In genomic region chr19:5966215-5966614, GRCh38 we compare ENCODE assay signal across 12 cellular contexts. TPM values are rescaled to one million over a fixed set of nuclear protein-coding genes. Genes with fewer than 3 reads are reported as not detected.
DNase-seq lines count a peak whose midpoint lies in the region; ATAC-seq and TF ChIP-seq lines count a peak whose summit lies in the region.
"Had no signal": no experiment of that assay in that cellular context is flagged by ENCODE, and none has a peak within 500 bp of the region (broad histone marks: within the 10 kb centered on the region; RNA-seq: fewer than 3 reads in every experiment).

No MANE protein-coding gene starts in this region.

- peaks cover 32% of the 10 kb centered on the region for H3K4me1 Mint-ChIP-seq in Caco-2 (ENCODE audit: low read depth, unreplicated experiment)
- H3K4me1 Mint-ChIP-seq in activated T-helper 17 cell treated with anti-CD3 and anti-CD28 coated beads, Interleukin-2, amount 50 U/mL, for 72 hours = peaks cover 44% of the 10 kb centered on the region

- no peaks in the 10 kb centered on the region for H3K27me3 Mint-ChIP-seq in Caco-2 (ENCODE audit: insufficient read depth, unreplicated experiment)
- no peaks in the 10 kb centered on the region for H3K27me3 Mint-ChIP-seq in activated T-helper 17 cell treated with anti-CD3 and anti-CD28 coated beads, Interleukin-2, amount 50 U/mL, for 72 hours
- H3K27me3 Mint-ChIP-seq: stimulated activated memory B cell treated with anti-CD40 and anti-IgM and Interleukin-4, amounts not matched to agents 10 μg/mL and 1 μg/mL and 100 μg/mL, for 72 hours had no signal

- intact Hi-C loops in Caco-2 (cut with micrococcal nuclease; ENCODE audit: unreplicated experiment) (no loop called here), left cardiac atrium (cut with DNase I) (no loop called here), psoas muscle (cut with DNase I) (no loop called here)

- H3K27ac Mint-ChIP-seq in Caco-2 (ENCODE audit: unreplicated experiment) = peak overlapping the region; percentile 2
- H3K27ac Mint-ChIP-seq in activated T-helper 17 cell treated with anti-CD3 and anti-CD28 coated beads, Interleukin-2, amount 50 U/mL, for 72 hours = peak overlapping the region; percentile 92
- H3K27ac Mint-ChIP-seq: stimulated activated memory B cell treated with anti-CD40 and anti-IgM and Interleukin-4, amounts not matched to agents 10 μg/mL and 1 μg/mL and 100 μg/mL, for 72 hours had no signal

- TF ChIP-seq CTCF in Caco-2 (IDR thresholded peaks at IDR 0.05; ENCODE audit: insufficient read depth in 1 of 2, low read depth in 1 of 2, low read length in 1 of 2, severe bottlenecking in 1 of 2, unreplicated experiment in 1 of 2) = no peak
- TF ChIP-seq CTCF in psoas muscle (IDR thresholded peaks at IDR 0.05) = no peak

- H3K27me3 ChIP-seq in Caco-2 (replicated peaks; ENCODE audit: control insufficient read depth, insufficient read depth, low read length) (no peaks in the 10 kb centered on the region), psoas muscle (ENCODE audit: insufficient read depth in 3 of 3, low read length in 2 of 3) (no peaks in the 10 kb centered on the region)

- no peak for ATAC-seq in activated T-helper 17 cell treated with anti-CD3 and anti-CD28 coated beads, Interleukin-2, amount 50 U/mL, for 72 hours (replicated peaks)
- ATAC-seq in left cardiac atrium = peak; percentile 29 to 54
- peak; percentile 68 to 80 (median 72) for ATAC-seq in psoas muscle
- ATAC-seq: stimulated activated memory B cell treated with anti-CD40 and anti-IgM and Interleukin-4, amounts not matched to agents 10 μg/mL and 1 μg/mL and 100 μg/mL, for 72 hours had no signal

- POLR2A ChIA-PET in Caco-2 (lab: Charles Lee) = no interaction called here

- H3K27ac ChIP-seq in psoas muscle = peak overlapping the region; percentile 30

- peak in 1 of 2 experiments; percentile 16 for DNase-seq in Caco-2
- no peak for DNase-seq in left cardiac atrium
- no peak for DNase-seq in psoas muscle
- no peak for DNase-seq in NCI-H1048 (lab: John Stamatoyannopoulos, UW)
- DNase-seq in T1000 (lab: John Stamatoyannopoulos, UW) = no peak
- DNase-seq in dedifferentiated amniotic fluid mesenchymal stem cell (ENCODE audit: extremely low spot score) = no peak
- no peak for DNase-seq in HuH-7.5 (ENCODE audit: low spot score)
- DNase-seq: activated T-cell treated with anti-CD3 and anti-CD28 coated beads, Interleukin-2, amount 50 U/mL, for 1 hour; NCI-H524; SW 1271 had no signal

- no peaks in the 10 kb centered on the region for H3K9me3 ChIP-seq in Caco-2
- H3K9me3 ChIP-seq in psoas muscle = no peaks in the 10 kb centered on the region

- no peaks in the 10 kb centered on the region for H3K9me3 Mint-ChIP-seq in Caco-2 (ENCODE audit: unreplicated experiment)
- H3K9me3 Mint-ChIP-seq in activated T-helper 17 cell treated with anti-CD3 and anti-CD28 coated beads, Interleukin-2, amount 50 U/mL, for 72 hours = no peaks in the 10 kb centered on the region
- H3K9me3 Mint-ChIP-seq: stimulated activated memory B cell treated with anti-CD40 and anti-IgM and Interleukin-4, amounts not matched to agents 10 μg/mL and 1 μg/mL and 100 μg/mL, for 72 hours had no signal

- peaks cover 15% of the 10 kb centered on the region for H3K36me3 Mint-ChIP-seq in Caco-2 (ENCODE audit: insufficient read depth, unreplicated experiment)
- H3K36me3 Mint-ChIP-seq in activated T-helper 17 cell treated with anti-CD3 and anti-CD28 coated beads, Interleukin-2, amount 50 U/mL, for 72 hours (ENCODE audit: low read depth) = peaks cover 43% of the 10 kb centered on the region

- no TSS peak for BruUV-seq in Caco-2 (replicated peaks; lab: Mats Ljungman, UMichigan)

- H3K4me1 ChIP-seq in Caco-2 (peaks cover 22% of the 10 kb centered on the region), psoas muscle (peaks cover 75% of the 10 kb centered on the region)

- WGBS in psoas muscle, 3 donors = 43 to 60% (median 49%) methylated on average over 8 of the region's 8 CpGs

- H3K4me3 ChIP-seq in Caco-2 (ENCODE audit: low read depth, low read length) (no peak overlapping the region), psoas muscle (no peak overlapping the region)

- no peak overlapping the region for H3K4me3 Mint-ChIP-seq in Caco-2 (ENCODE audit: unreplicated experiment)
- peak overlapping the region; percentile 39 for H3K4me3 Mint-ChIP-seq in activated T-helper 17 cell treated with anti-CD3 and anti-CD28 coated beads, Interleukin-2, amount 50 U/mL, for 72 hours
- H3K4me3 Mint-ChIP-seq: stimulated activated memory B cell treated with anti-CD40 and anti-IgM and Interleukin-4, amounts not matched to agents 10 μg/mL and 1 μg/mL and 100 μg/mL, for 72 hours had no signal

- CTCF ChIA-PET in Caco-2 (lab: Charles Lee) = no interaction called here

- no peaks in the 10 kb centered on the region; the same call in 1 of the 2 replicates for H3K36me3 ChIP-seq in Caco-2 (ENCODE audit: control insufficient read depth, insufficient read depth, low read length)
- peaks cover 0 to 7% of the 10 kb centered on the region in 2 donors for H3K36me3 ChIP-seq in psoas muscle (ENCODE audit: insufficient read depth in 1 of 2, low read depth in 1 of 2)

RNA-seq across cellular contexts. Expression of gene RANBP3, which starts 11.7 kb away (rescaled TPM):
- total RNA-seq in Caco-2 (2022) (85.4 and 90.4 TPM in 2 replicates), left cardiac atrium (10 to 100 TPM; 44.7 to 52.7 TPM), psoas muscle (10 to 100 TPM; 48.4 to 50.0 (median 48.9) TPM)
- total RNA-seq in activated T-helper 17 cell treated with anti-CD3 and anti-CD28 coated beads, Interleukin-2, amount 50 U/mL, for 72 hours = 100 to 1,000 TPM in 1 of 2 donors, 10 to 100 TPM in 1; 81.4 to 112 TPM
- 10 to 100 TPM; 40.5 to 71.7 (median 43.9) TPM for polyA plus RNA-seq in psoas muscle

RNA-seq across cellular contexts. Expression of gene CAPS, which starts 52.2 kb away (rescaled TPM):
- total RNA-seq in Caco-2 (2022) = 5.8 and 7.2 TPM in 2 replicates
- total RNA-seq in activated T-helper 17 cell treated with anti-CD3 and anti-CD28 coated beads, Interleukin-2, amount 50 U/mL, for 72 hours = 1 to 10 TPM; 3.8 to 5.1 TPM
- 1 to 10 TPM; 6.6 to 6.9 TPM for total RNA-seq in left cardiac atrium
- 1 to 10 TPM; 1.3 to 2.9 (median 1.5) TPM for total RNA-seq in psoas muscle
- 1 to 10 TPM; 1.2 to 1.7 (median 1.5) TPM for polyA plus RNA-seq in psoas muscle
